Comparison of ENCODE assay signal across 21 cellular contexts in the genomic region with DNA sequence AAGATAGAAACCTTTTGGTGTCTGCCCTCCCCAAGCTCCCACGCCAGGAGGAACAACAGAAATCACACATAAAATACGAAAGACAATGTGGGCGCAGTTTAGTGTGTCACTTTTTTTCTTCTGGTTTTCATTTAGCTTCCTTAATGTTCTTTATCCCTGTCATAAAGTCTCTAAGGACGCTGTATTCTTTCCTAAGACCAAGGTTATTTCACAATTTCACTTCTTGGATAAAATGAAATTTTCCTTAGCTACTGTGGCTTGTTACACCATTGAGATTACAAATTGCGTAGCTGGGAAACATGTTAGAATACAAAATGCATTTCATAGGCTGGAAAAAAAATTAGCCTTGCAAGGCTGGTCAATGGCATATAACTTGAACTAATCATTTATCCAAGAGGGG.
DNase-seq lines count a peak whose midpoint lies in the region; ATAC-seq and TF ChIP-seq lines count a peak whose summit lies in the region.
"Had no signal": no experiment of that assay in that cellular context is flagged by ENCODE, and none has a peak within 500 bp of the region (broad histone marks: within the 10 kb centered on the region; RNA-seq: fewer than 3 reads in every experiment).

No MANE protein-coding gene starts in this region.

- H3K36me3 Mint-ChIP-seq in nephron (ENCODE audit: low read depth) = peaks cover 9% of the 10 kb centered on the region
- no peaks in the 10 kb centered on the region for H3K36me3 Mint-ChIP-seq in activated CD4-positive, alpha-beta T cell treated with anti-CD3 and anti-CD28 coated beads, Interleukin-2, amount 10 ng/mL, durations not matched to agents 7 days and 5 days (ENCODE audit: low read depth)
- H3K36me3 Mint-ChIP-seq: CD4-positive, alpha-beta memory T cell had no signal

- no peak for ATAC-seq in GM18498 (IDR thresholded peaks at IDR 0.05; ENCODE audit: unreplicated experiment)
- ATAC-seq: GM12878, HepG2, PC-3 had no signal

- H3K27me3 ChIP-seq in adipocyte (replicated peaks; ENCODE audit: control insufficient read depth, insufficient read depth, low read length) = no peaks in the 10 kb centered on the region
- H3K27me3 ChIP-seq: BLaER1, SJSA1 had no signal

- H3K9me3 Mint-ChIP-seq in nephron = peaks cover 8% of the 10 kb centered on the region
- peaks cover 2% of the 10 kb centered on the region for H3K9me3 Mint-ChIP-seq in activated CD4-positive, alpha-beta T cell treated with anti-CD3 and anti-CD28 coated beads, Interleukin-2, amount 10 ng/mL, durations not matched to agents 7 days and 5 days

- CTCF ChIA-PET in activated CD4-positive, alpha-beta T cell treated with anti-CD3 and anti-CD28 coated beads, Interleukin-2, amount 10 ng/mL, durations not matched to agents 7 days and 5 days (lab: Charles Lee) = no interaction called here

- peaks cover 4% of the 10 kb centered on the region for H3K27me3 Mint-ChIP-seq in nephron (ENCODE audit: low read depth)
- no peaks in the 10 kb centered on the region for H3K27me3 Mint-ChIP-seq in activated CD4-positive, alpha-beta T cell treated with anti-CD3 and anti-CD28 coated beads, Interleukin-2, amount 10 ng/mL, durations not matched to agents 7 days and 5 days

- H3K4me3 ChIP-seq in adipocyte (ENCODE audit: low read length) = peak overlapping the region; percentile 80
- no peak overlapping the region for H3K4me3 ChIP-seq in fibroblast of villous mesenchyme (ENCODE audit: low read depth, low read length)
- H3K4me3 ChIP-seq: BLaER1, GM12878, SJSA1 had no signal

- peak overlapping the region in 2 of 3 experiments; percentile 41 to 48 for H3K27ac Mint-ChIP-seq in nephron
- H3K27ac Mint-ChIP-seq in activated CD4-positive, alpha-beta T cell treated with anti-CD3 and anti-CD28 coated beads, Interleukin-2, amount 10 ng/mL, durations not matched to agents 7 days and 5 days = no peak overlapping the region
- H3K27ac Mint-ChIP-seq: CD4-positive, alpha-beta memory T cell had no signal

- peak overlapping the region; percentile 73 for H3K9ac ChIP-seq in adipocyte (ENCODE audit: low read length)
- H3K9ac ChIP-seq: BLaER1 had no signal

- H3K9me3 ChIP-seq in adipocyte (ENCODE audit: control insufficient read depth, low read length) = peaks cover 3% of the 10 kb centered on the region
- H3K9me3 ChIP-seq: SJSA1 had no signal

- no peaks in the 10 kb centered on the region for H3K36me3 ChIP-seq in adipocyte (ENCODE audit: control insufficient read depth, insufficient read depth, low read length, severe bottlenecking)
- H3K36me3 ChIP-seq: BLaER1, SJSA1 had no signal

- no peak overlapping the region for H3K4me3 Mint-ChIP-seq in nephron
- H3K4me3 Mint-ChIP-seq in activated CD4-positive, alpha-beta T cell treated with anti-CD3 and anti-CD28 coated beads, Interleukin-2, amount 10 ng/mL, durations not matched to agents 7 days and 5 days = no peak overlapping the region
- H3K4me3 Mint-ChIP-seq: CD4-positive, alpha-beta memory T cell had no signal

- no peaks in the 10 kb centered on the region for H3K4me1 Mint-ChIP-seq in nephron
- H3K4me1 Mint-ChIP-seq in activated CD4-positive, alpha-beta T cell treated with anti-CD3 and anti-CD28 coated beads, Interleukin-2, amount 10 ng/mL, durations not matched to agents 7 days and 5 days = no peaks in the 10 kb centered on the region
- H3K4me1 Mint-ChIP-seq: CD4-positive, alpha-beta memory T cell had no signal

- H3K4me1 ChIP-seq in adipocyte (ENCODE audit: control insufficient read depth, insufficient read depth, low read length) = peaks cover 36% of the 10 kb centered on the region
- H3K4me1 ChIP-seq: BLaER1, SJSA1 had no signal

- TF ChIP-seq CTCF in fibroblast of villous mesenchyme (IDR thresholded peaks at IDR 0.05; ENCODE audit: insufficient read depth, low read depth, low read length) (no peak), nephron (IDR thresholded peaks at IDR 0.05; ENCODE audit: unreplicated experiment in 3 of 3) (no peak)

- peak; percentile 40 for DNase-seq in AG08395 (ENCODE audit: low spot score)
- peak; percentile 42 for DNase-seq in adipocyte (ENCODE audit: low read depth)
- DNase-seq in fibroblast of villous mesenchyme (ENCODE audit: low read depth) = peak; percentile 62
- DNase-seq in activated CD4-positive, alpha-beta T cell treated with anti-CD3 and anti-CD28 coated beads, Interleukin-2, amount 10 ng/mL, durations not matched to agents 7 days and 5 days = no peak
- no peak for DNase-seq in mesenteric fat pad (ENCODE audit: low spot score)
- DNase-seq in NCI-H1694 treated with DMSO at 0.1 percent for 48 hours (lab: John Stamatoyannopoulos, UW) = no peak
- DNase-seq: Calu3; CD4-positive, alpha-beta memory T cell; GF-D8; KBM-7; NCI-H1105 treated with DMSO at 0.1 percent for 48 hours; NCI-H1694; NCI-H226; NCI-H524; PC-3 had no signal

- POLR2A ChIA-PET in activated CD4-positive, alpha-beta T cell treated with anti-CD3 and anti-CD28 coated beads, Interleukin-2, amount 10 ng/mL, durations not matched to agents 7 days and 5 days (lab: Charles Lee) = no interaction called here

Comparison
In these comparisons a context has a peak if more than half of its experiments do, and no peak if none do; other contexts are left out.
1. DNase-seq: peak in AG08395 (single experiment), adipocyte (single experiment) and fibroblast of villous mesenchyme (single experiment); none in activated CD4-positive, alpha-beta T cell treated with anti-CD3 and anti-CD28 coated beads, Interleukin-2, amount 10 ng/mL, durations not matched to agents 7 days and 5 days (single experiment), mesenteric fat pad (single experiment) and NCI-H1694 treated with DMSO at 0.1 percent for 48 hours (single experiment).